In the genomic region with DNA sequence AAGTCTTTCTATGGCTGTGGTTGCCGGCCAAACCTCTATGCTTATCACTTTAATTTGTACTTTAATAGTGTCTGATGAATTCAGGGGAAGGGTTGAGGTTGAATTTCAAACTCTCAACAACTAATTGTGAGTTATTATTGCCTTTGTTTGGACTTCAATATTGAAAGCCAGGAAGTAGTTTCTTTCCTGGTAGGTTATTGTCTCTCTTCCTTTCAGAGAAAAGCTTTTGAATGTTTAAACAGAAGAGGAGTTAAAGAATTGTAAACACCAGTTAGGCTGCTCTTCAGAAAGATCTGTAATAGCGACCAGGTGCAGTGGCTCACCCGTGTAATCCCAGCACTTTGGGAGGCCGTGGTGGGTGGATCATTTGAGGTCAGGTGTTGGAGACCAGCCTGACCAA, we compare ENCODE assay signal across 11 cellular contexts. TPM values are rescaled to one million over a fixed set of nuclear protein-coding genes. Genes with fewer than 3 reads are reported as not detected.
DNase-seq lines count a peak whose midpoint lies in the region; ATAC-seq and TF ChIP-seq lines count a peak whose summit lies in the region.
"Had no signal": no experiment of that assay in that cellular context is flagged by ENCODE, and none has a peak within 500 bp of the region (broad histone marks: within the 10 kb centered on the region; RNA-seq: fewer than 3 reads in every experiment).

No MANE protein-coding gene starts in this region.

- no peak overlapping the region for H2AK5ac ChIP-seq in mesenchymal stem cell (ENCODE audit: low read length, severe bottlenecking)

- WGBS in mesenchymal stem cell, result 53% methylated on average over 4 of the region's 4 CpGs

- no peak overlapping the region for H3K4ac ChIP-seq in mesenchymal stem cell (ENCODE audit: low read depth in 1 of 2, low read length in 2 of 2)

- CTCF ChIA-PET in PC-3 (lab: Charles Lee), result no interaction called here
- CTCF ChIA-PET in GM10248 (lab: Yijun Ruan, JAX), result no interaction called here

- H3K36me3 ChIP-seq in PC-3 (ENCODE audit: low read depth, low read length) (no peaks in the 10 kb centered on the region), mesenchymal stem cell (ENCODE audit: control insufficient read depth in 1 of 2, insufficient read depth in 2 of 2, low read depth in 1 of 2, low read length in 2 of 2) (peaks cover 21 to 39% of the 10 kb centered on the region in 2 experiments)

- H3K79me2 ChIP-seq in PC-3 (ENCODE audit: low read length), result no peaks in the 10 kb centered on the region

- ATAC-seq in PC-3 (no peak), GM21529 (IDR thresholded peaks at IDR 0.05; ENCODE audit: unreplicated experiment) (no peak), HG02610 (IDR thresholded peaks at IDR 0.05; ENCODE audit: unreplicated experiment) (no peak), HG03442 (IDR thresholded peaks at IDR 0.05; ENCODE audit: unreplicated experiment) (no peak)
- ATAC-seq: effector memory CD8-positive, alpha-beta T cell had no signal

- H3K27ac ChIP-seq in PC-3 (ENCODE audit: low read length), result no peak overlapping the region
- no peak overlapping the region for H3K27ac ChIP-seq in mesenchymal stem cell (ENCODE audit: low read length, poor library complexity, severe bottlenecking)

- H3K9me3 ChIP-seq in PC-3 (ENCODE audit: low read length) (no peaks in the 10 kb centered on the region), mesenchymal stem cell (ENCODE audit: control insufficient read depth, low read length) (no peaks in the 10 kb centered on the region)

- H3K4me3 ChIP-seq in PC-3 (ENCODE audit: low read length) (no peak overlapping the region), mesenchymal stem cell (ENCODE audit: insufficient read depth in 1 of 2, low read depth in 1 of 2, low read length in 2 of 2) (no peak overlapping the region)

- peak; percentile 62 for DNase-seq in COLO668 (lab: John Stamatoyannopoulos, UW; ENCODE audit: unreplicated experiment)
- peak; percentile 59 for DNase-seq in NCI-H1105 (lab: John Stamatoyannopoulos, UW)
- DNase-seq in PC-3, result no peak
- DNase-seq in mesenchymal stem cell, result no peak
- DNase-seq in GM10248 (ENCODE audit: extremely low spot score), result no peak
- DNase-seq: C1 segment of cervical spinal cord; effector memory CD8-positive, alpha-beta T cell; NCI-H1694 had no signal

- H3K4me1 ChIP-seq in PC-3 (ENCODE audit: insufficient read depth, low read length), result peaks cover 38% of the 10 kb centered on the region
- H3K4me1 ChIP-seq in mesenchymal stem cell (ENCODE audit: control insufficient read depth, insufficient read depth, low read depth, low read length), result peaks cover 3% of the 10 kb centered on the region

- H2AFZ ChIP-seq in PC-3 (ENCODE audit: low read length), result 0 out of 2 replicates have a peak overlapping the region, but pooled peaks have one; percentile 32
- H2AFZ ChIP-seq in mesenchymal stem cell (ENCODE audit: low read depth, low read length), result no peak overlapping the region

- H4K8ac ChIP-seq in mesenchymal stem cell (ENCODE audit: low read length), result no peak overlapping the region

- TF ChIP-seq CTCF in PC-3 (conservative IDR thresholded peaks at IDR 0.05; ENCODE audit: low read depth, low read length) (no peak), GM10248 (IDR thresholded peaks at IDR 0.05; ENCODE audit: control extremely low read depth, extremely low read depth, low read depth, missing control alignments) (no peak)

- no peak overlapping the region for H3K9ac ChIP-seq in PC-3 (ENCODE audit: low read length)
- peak overlapping the region; percentile 85 for H3K9ac ChIP-seq in mesenchymal stem cell (ENCODE audit: low read length)

- H2BK5ac ChIP-seq in mesenchymal stem cell (ENCODE audit: low read depth, low read length, poor library complexity, severe bottlenecking), result no peak overlapping the region

- H3K4me2 ChIP-seq in PC-3 (ENCODE audit: low read length), result no peak overlapping the region
- H3K4me2 ChIP-seq in mesenchymal stem cell (ENCODE audit: low read length, poor library complexity, severe bottlenecking), result no peak overlapping the region

- POLR2A ChIA-PET in PC-3 (lab: Charles Lee; ENCODE audit: unreplicated experiment), result no interaction called here
- POLR2A ChIA-PET in GM10248 (lab: Yijun Ruan, JAX), result no interaction called here

- H3K9me2 ChIP-seq in PC-3 (replicated peaks; ENCODE audit: low read length), result no peaks in the 10 kb centered on the region

- H3K27me3 ChIP-seq in PC-3 (ENCODE audit: low read length) (no peaks in the 10 kb centered on the region), mesenchymal stem cell (ENCODE audit: control insufficient read depth in 1 of 2, insufficient read depth in 1 of 2, low read length in 2 of 2) (no peaks in the 10 kb centered on the region)

- H3K23ac ChIP-seq in mesenchymal stem cell (ENCODE audit: low read length in 2 of 2), result no peak overlapping the region

- H3F3A ChIP-seq in PC-3 (ENCODE audit: low read length, unreplicated experiment), result no peaks in the 10 kb centered on the region

- H2BK12ac ChIP-seq in mesenchymal stem cell (ENCODE audit: low read length in 2 of 2), result no peak overlapping the region

- no peak overlapping the region for H4K91ac ChIP-seq in mesenchymal stem cell (ENCODE audit: low read length)

- no TSS peak for BruUV-seq in PC-3 (replicated peaks; lab: Mats Ljungman, UMichigan)

- no peak overlapping the region for H2BK15ac ChIP-seq in mesenchymal stem cell (ENCODE audit: low read depth, poor library complexity, severe bottlenecking)

- peaks cover 3% of the 10 kb centered on the region for H3K79me1 ChIP-seq in mesenchymal stem cell (replicated peaks; ENCODE audit: low read length, poor library complexity, severe bottlenecking)

- intact Hi-C loops in PC-3 (cut with micrococcal nuclease), result no loop called here

- H3K18ac ChIP-seq in mesenchymal stem cell (ENCODE audit: low read depth in 1 of 2, low read length in 2 of 2), result no peak overlapping the region

- H2BK120ac ChIP-seq in mesenchymal stem cell (ENCODE audit: low read depth, low read length), result no peak overlapping the region

- no peak overlapping the region for H3K14ac ChIP-seq in mesenchymal stem cell (ENCODE audit: low read length in 2 of 2)

- no peaks in the 10 kb centered on the region for H4K20me1 ChIP-seq in PC-3 (ENCODE audit: low read length)

RNA-seq across cellular contexts. Expression of a gene that starts 22.2 kb away (rescaled TPM):
- total RNA-seq in PC-3 (2014; rRNA removed), result 20.8 and 23.3 TPM in 2 replicates
- polyA plus RNA-seq in mesenchymal stem cell (2013, experiment 1 of 2), result 700 TPM
- polyA plus RNA-seq in mesenchymal stem cell (2013, experiment 2 of 2), result 645 TPM

Comparison
In these comparisons a context has a peak if more than half of its experiments do, and no peak if none do; other contexts are left out.
1. DNase-seq: peak in COLO668 (single experiment) and NCI-H1105 (single experiment); none in PC-3 (single experiment), mesenchymal stem cell (single experiment) and GM10248 (single experiment).